ENCODE assay signal across 17 cellular contexts in the genomic region with DNA sequence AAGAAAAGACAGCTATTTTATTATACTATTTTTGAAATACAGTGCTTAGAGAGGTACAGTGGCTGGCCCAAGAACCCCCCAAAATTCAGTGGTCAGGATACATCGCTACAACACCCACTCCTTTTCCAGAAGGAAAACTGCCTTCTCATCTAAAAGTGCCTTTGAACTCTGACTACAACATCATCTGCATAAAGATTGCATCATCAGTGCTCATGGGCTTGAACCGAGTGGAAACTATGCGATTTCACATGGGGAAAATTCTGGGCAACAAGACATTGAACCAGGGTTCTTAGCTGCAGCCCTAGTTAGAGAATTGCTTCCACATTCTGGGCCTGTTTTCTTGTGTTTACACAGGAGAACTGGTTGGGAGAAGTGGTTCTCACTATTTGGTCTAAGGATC.
DNase-seq lines count a peak whose midpoint lies in the region; ATAC-seq and TF ChIP-seq lines count a peak whose summit lies in the region.
"Had no signal": no experiment of that assay in that cellular context is flagged by ENCODE, and none has a peak within 500 bp of the region (broad histone marks: within the 10 kb centered on the region; RNA-seq: fewer than 3 reads in every experiment).

No MANE protein-coding gene starts in this region.

- H3K9me2 ChIP-seq in Karpas-422 (replicated peaks; ENCODE audit: insufficient read depth, low read length) = no peaks in the 10 kb centered on the region

- H4K20me1 ChIP-seq in Karpas-422 (ENCODE audit: insufficient read depth, low read depth, low read length) = no peaks in the 10 kb centered on the region

- peak; percentile 39 to 53 (median 40) for ATAC-seq in right lobe of liver
- ATAC-seq in HG03520 (IDR thresholded peaks at IDR 0.05; ENCODE audit: unreplicated experiment) = no peak
- no peak for ATAC-seq in GM18517 (IDR thresholded peaks at IDR 0.05; ENCODE audit: unreplicated experiment)
- ATAC-seq: foreskin keratinocyte; natural killer cell treated with Interleukin-12 subunit alpha and Interleukin-12 subunit beta and Interleukin-15 and Interleukin-18, amount 100 ng/mL, for 72 hours had no signal

- no peak overlapping the region for H3K9ac ChIP-seq in Karpas-422 (ENCODE audit: low read length)

- H3K9me3 ChIP-seq in Karpas-422 (ENCODE audit: low read length) (no peaks in the 10 kb centered on the region), right lobe of liver (no peaks in the 10 kb centered on the region)
- H3K9me3 ChIP-seq: breast epithelium had no signal

- TF ChIP-seq POLR2A in right lobe of liver (IDR thresholded peaks at IDR 0.05) = peak; percentile 28

- H3K27me3 ChIP-seq in Karpas-422 (ENCODE audit: low read length) (no peaks in the 10 kb centered on the region), dorsolateral prefrontal cortex (no peaks in the 10 kb centered on the region), right lobe of liver (no peaks in the 10 kb centered on the region)
- H3K27me3 ChIP-seq: breast epithelium had no signal

- 32% methylated on average over 3 of the region's 3 CpGs for WGBS in right lobe of liver (ENCODE audit: insufficient coverage, low coverage, low lambda C conversion rate, missing lambda C conversion rate)

- no peak overlapping the region for H3K27ac ChIP-seq in Karpas-422 (ENCODE audit: low read length)
- H3K27ac ChIP-seq in dorsolateral prefrontal cortex = peak overlapping the region in 30 of 59 donors; percentile 4 to 81 (median 57)
- peak overlapping the region; percentile 25 to 73 (median 53) for H3K27ac ChIP-seq in right lobe of liver
- H3K27ac ChIP-seq: foreskin keratinocyte had no signal

- no peaks in the 10 kb centered on the region for H3K79me2 ChIP-seq in Karpas-422 (ENCODE audit: low read length)

- H2AFZ ChIP-seq in Karpas-422 (ENCODE audit: low read length) = no peak overlapping the region

- H3K4me2 ChIP-seq in Karpas-422 (ENCODE audit: low read depth, low read length, poor library complexity, severe bottlenecking) = peak overlapping the region; percentile 72

- H3K36me3 ChIP-seq in Karpas-422 (ENCODE audit: insufficient read depth, low read length) (no peaks in the 10 kb centered on the region), right lobe of liver (no peaks in the 10 kb centered on the region)
- H3K36me3 ChIP-seq: breast epithelium had no signal

- TF ChIP-seq CTCF in dorsolateral prefrontal cortex (IDR thresholded peaks at IDR 0.05 in 54 of 56, conservative IDR thresholded peaks at IDR 0.05 in 2 of 56; ENCODE audit: low read depth in 1 of 56, partially characterized antibody in 56 of 56) = no peak
- no peak for TF ChIP-seq CTCF in right lobe of liver (IDR thresholded peaks at IDR 0.05)

- DNase-seq in AG08396 (ENCODE audit: low spot score) (peak; percentile 12), Karpas-422 (no peak), dorsolateral prefrontal cortex (no peak), right lobe of liver (peak in 1 of 3 donors; percentile 51), head of caudate nucleus (no peak)
- DNase-seq in activated effector memory CD4-positive, alpha-beta T cell treated with Interleukin-2 at 50 U/mL for 16 hours = no peak
- DNase-seq: activated CD4-positive, alpha-beta T cell treated with anti-CD3 and anti-CD28 coated beads, Interleukin-2, amount 50 U/mL, for 1 hour; Calu3; foreskin keratinocyte; H7; mammary epithelial cell; NCI-H187; substantia nigra had no signal

- H3K4me3 ChIP-seq in Karpas-422 (ENCODE audit: low read length) (no peak overlapping the region), dorsolateral prefrontal cortex (no peak overlapping the region), right lobe of liver (no peak overlapping the region)
- H3K4me3 ChIP-seq: breast epithelium had no signal

- intact Hi-C loops in dorsolateral prefrontal cortex (cut with DNase I) = no loop called here
- intact Hi-C loops in right lobe of liver (cut with DNase I) = loop anchor here in 1 of 2 donors (10.0 kb wide), 1 partner anchor 46 kb away; no protein-coding TSS in a partner anchor
- intact Hi-C loops in head of caudate nucleus (cut with DNase I) = no loop called here

- H3K4me1 ChIP-seq in Karpas-422 (ENCODE audit: low read length) (peaks cover 19% of the 10 kb centered on the region), right lobe of liver (peaks cover 0 to 27% (median 18%) of the 10 kb centered on the region in 4 donors)
- H3K4me1 ChIP-seq: breast epithelium, foreskin keratinocyte had no signal

Comparison
In these comparisons a context has a peak if more than half of its experiments do, and no peak if none do; other contexts are left out.
1. ATAC-seq: peak in right lobe of liver (4 of 4); none in HG03520 (single experiment) and GM18517 (single experiment).